ENCODE assay signal across 8 cellular contexts in genomic region chr2:24824966-24825882, GRCh38. TPM values are rescaled to one million over a fixed set of nuclear protein-coding genes. Genes with fewer than 3 reads are reported as not detected.
A peak's percentile ranks its signal among the peaks of the same experiment; 100 is the strongest.
DNase-seq lines count a peak whose midpoint lies in the region; TF ChIP-seq lines count a peak whose summit lies in the region.

No MANE protein-coding gene starts in this region.

- H3K27me3 ChIP-seq in Karpas-422 (ENCODE audit: low read length) (no peaks in the 10 kb centered on the region), neutrophil (no peaks in the 10 kb centered on the region), MG63 (no peaks in the 10 kb centered on the region)

- H3K4me2 ChIP-seq in Karpas-422 (ENCODE audit: low read depth, low read length, poor library complexity, severe bottlenecking), result no peak overlapping the region

- no peaks in the 10 kb centered on the region for H3K79me2 ChIP-seq in Karpas-422 (ENCODE audit: low read length)

- TF ChIP-seq CTCF in astrocyte of the spinal cord (IDR thresholded peaks at IDR 0.05; ENCODE audit: low read depth, low read length) (peak; percentile 68), neutrophil (IDR thresholded peaks at IDR 0.05) (peak; percentile 66)

- no peak overlapping the region for H2AFZ ChIP-seq in Karpas-422 (ENCODE audit: low read length)

- no peaks in the 10 kb centered on the region for H3K9me3 ChIP-seq in Karpas-422 (ENCODE audit: low read length)
- H3K9me3 ChIP-seq in neutrophil, result no peaks in the 10 kb centered on the region
- H3K9me3 ChIP-seq in MG63, result no peaks in the 10 kb centered on the region

- no peaks in the 10 kb centered on the region for H3K9me2 ChIP-seq in Karpas-422 (replicated peaks; ENCODE audit: insufficient read depth, low read length)

- H3K27ac ChIP-seq in Karpas-422 (ENCODE audit: low read length), result no peak overlapping the region
- no peak overlapping the region for H3K27ac ChIP-seq in neutrophil

- H3K4me1 ChIP-seq in Karpas-422 (ENCODE audit: low read length) (peaks cover 9% of the 10 kb centered on the region), neutrophil (ENCODE audit: control insufficient read depth in 1 of 2, insufficient read depth in 1 of 2, low read depth in 1 of 2, low read length in 1 of 2) (no peaks in the 10 kb centered on the region)

- peaks cover 40% of the 10 kb centered on the region for H3K36me3 ChIP-seq in Karpas-422 (ENCODE audit: insufficient read depth, low read length)
- peaks cover 32% of the 10 kb centered on the region for H3K36me3 ChIP-seq in neutrophil
- H3K36me3 ChIP-seq in MG63, result peaks cover 35% of the 10 kb centered on the region

- DNase-seq in NCI-H2171 treated with DMSO at 0.1 percent for 48 hours (lab: John Stamatoyannopoulos, UW) (peak; percentile 20), NCI-H2171 (lab: John Stamatoyannopoulos, UW) (no peak), Karpas-422 (peak; percentile 69), astrocyte of the spinal cord (ENCODE audit: low read depth, low spot score) (no peak), A172 (ENCODE audit: low spot score) (no peak), KG1 (lab: John Stamatoyannopoulos, UW) (no peak), MG63 (no peak)

- no peaks in the 10 kb centered on the region for H4K20me1 ChIP-seq in Karpas-422 (ENCODE audit: insufficient read depth, low read depth, low read length)

- no peak overlapping the region for H3K4me3 ChIP-seq in Karpas-422 (ENCODE audit: low read length)
- no peak overlapping the region for H3K4me3 ChIP-seq in astrocyte of the spinal cord (ENCODE audit: low read depth, low read length)
- H3K4me3 ChIP-seq in neutrophil (ENCODE audit: low read depth in 1 of 2, low read length in 1 of 2), result no peak overlapping the region
- no peak overlapping the region for H3K4me3 ChIP-seq in MG63

- no peak overlapping the region for H3K9ac ChIP-seq in Karpas-422 (ENCODE audit: low read length)

- in situ Hi-C loops in astrocyte of the spinal cord (cut with HindIII; ENCODE audit: low sequenced_read_pairs), result no loop called here

RNA-seq across cellular contexts. Expression of gene CENPO, which starts 32.0 kb away (rescaled TPM):
- total RNA-seq in Karpas-422 (2014; rRNA removed; shearing (Covaris generic); ENCODE audit: low replicate concordance), result 17.5 and 32.9 TPM in 2 replicates
- total RNA-seq in A172 (2014; rRNA removed; shearing (Covaris generic)), result 47.1 and 54.0 TPM in 2 replicates
- total RNA-seq in MG63 (2014; rRNA removed; shearing (Covaris generic); ENCODE audit: low replicate concordance), result 18.3 and 25.5 TPM in 2 replicates

RNA-seq across cellular contexts. Expression of gene PTRHD1, which starts 32.0 kb away (rescaled TPM):
- 14.4 and 19.8 TPM in 2 replicates for total RNA-seq in Karpas-422 (2014; rRNA removed; shearing (Covaris generic); ENCODE audit: low replicate concordance)
- total RNA-seq in A172 (2014; rRNA removed; shearing (Covaris generic)), result 41.9 and 51.6 TPM in 2 replicates
- 28.6 and 32.1 TPM in 2 replicates for total RNA-seq in MG63 (2014; rRNA removed; shearing (Covaris generic); ENCODE audit: low replicate concordance)

Comparison
In these comparisons a context has a peak if more than half of its experiments do, and no peak if none do; other contexts are left out.
1. DNase-seq: peak in NCI-H2171 treated with DMSO at 0.1 percent for 48 hours (single experiment) and Karpas-422 (single experiment); none in NCI-H2171 (single experiment), astrocyte of the spinal cord (single experiment), A172 (single experiment), KG1 (single experiment) and MG63 (single experiment).